Comparison of ENCODE assay signal across 1 cellular context in the genomic region with DNA sequence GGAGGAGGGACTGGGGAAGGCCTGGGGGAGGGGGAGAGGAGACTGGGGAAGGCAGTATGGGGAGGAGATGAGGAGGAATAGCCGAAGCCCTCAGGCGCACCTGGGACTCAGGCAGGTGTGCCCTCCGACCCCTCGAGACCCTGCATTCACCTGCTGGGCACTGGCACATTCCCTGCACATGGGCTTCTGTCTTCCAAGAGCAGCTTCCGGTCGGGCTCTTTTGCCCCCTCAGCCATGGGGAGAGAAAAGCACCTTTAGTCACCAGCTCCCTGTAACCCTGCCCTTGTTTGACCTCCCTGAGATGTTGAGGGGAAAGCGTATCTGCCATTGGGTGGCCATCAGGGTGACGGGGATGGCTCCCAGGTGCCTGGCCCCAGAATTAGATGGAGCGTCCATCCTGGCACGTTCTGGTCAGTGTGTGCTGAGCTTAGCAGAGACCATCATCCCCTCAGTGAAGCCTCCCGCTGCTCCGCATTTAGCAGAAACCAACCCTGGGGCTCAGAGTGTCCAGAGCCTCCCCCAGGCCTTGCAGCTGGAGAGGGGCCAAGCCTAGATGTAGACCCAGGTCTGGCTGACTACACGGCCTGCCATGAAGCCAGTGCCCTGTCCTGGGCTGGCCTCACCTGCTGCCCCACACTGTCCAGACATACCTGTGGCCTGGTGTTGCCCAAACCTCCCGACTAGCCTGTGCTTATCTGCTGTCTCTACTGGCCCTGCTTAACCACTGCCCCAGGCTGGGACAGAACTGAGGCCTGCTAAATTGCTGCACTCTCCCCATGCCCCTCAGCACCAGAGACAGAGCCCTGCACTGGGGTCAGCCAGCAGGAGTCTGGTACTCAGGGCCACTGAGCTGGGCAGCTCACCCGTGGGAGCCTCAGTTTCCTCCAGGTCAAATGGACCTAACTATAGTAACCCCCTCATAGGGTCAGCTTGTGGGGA.
TF ChIP-seq lines count a peak whose summit lies in the region.

No MANE protein-coding gene starts in this region.

TF ChIP-seq in IMR-90, 13 proteins besides CTCF, POLR2A, EP300 and RAD21 (continued from another document):
- TF ChIP-seq CHD1 (IDR thresholded peaks at IDR 0.05; ENCODE audit: low read depth, low read length) (no peak), SMC3 (IDR thresholded peaks at IDR 0.05; ENCODE audit: low read depth, low read length) (no peak), MXI1 (IDR thresholded peaks at IDR 0.05; ENCODE audit: borderline replicate concordance, low read depth, low read length) (no peak), NFE2L2 (IDR thresholded peaks at IDR 0.05; ENCODE audit: low read depth, low read length) (no peak), RCOR1 (IDR thresholded peaks at IDR 0.05; ENCODE audit: insufficient replicate concordance, low read length) (no peak)
- TF ChIP-seq, protein P1, sequence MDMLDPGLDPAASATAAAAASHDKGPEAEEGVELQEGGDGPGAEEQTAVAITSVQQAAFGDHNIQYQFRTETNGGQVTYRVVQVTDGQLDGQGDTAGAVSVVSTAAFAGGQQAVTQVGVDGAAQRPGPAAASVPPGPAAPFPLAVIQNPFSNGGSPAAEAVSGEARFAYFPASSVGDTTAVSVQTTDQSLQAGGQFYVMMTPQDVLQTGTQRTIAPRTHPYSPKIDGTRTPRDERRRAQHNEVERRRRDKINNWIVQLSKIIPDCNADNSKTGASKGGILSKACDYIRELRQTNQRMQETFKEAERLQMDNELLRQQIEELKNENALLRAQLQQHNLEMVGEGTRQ (IDR thresholded peaks at IDR 0.05; ENCODE audit: low read depth, low read length): no peak
